ENCODE assay signal across 1 cellular context in genomic region chr16:3065069-3065741, GRCh38.
TF ChIP-seq lines count a peak whose summit lies in the region.

IL32 (plus strand) TSS chr16:3065640; CDS start chr16:3065812, 172 bp downstream.

TF ChIP-seq in H1, 55 proteins besides CTCF, POLR2A, EP300 and RAD21 (continued from another document):
- no peak for TF ChIP-seq ZNF274 (IDR thresholded peaks at IDR 0.05; ENCODE audit: borderline replicate concordance, extremely low read depth, low read length)
- no peak for TF ChIP-seq KDM1A (IDR thresholded peaks at IDR 0.05; ENCODE audit: borderline replicate concordance, low read length)
- TF ChIP-seq TCF12 (IDR thresholded peaks at IDR 0.05; ENCODE audit: low read depth, low read length) = no peak
- no peak for TF ChIP-seq ATF3 (IDR thresholded peaks at IDR 0.05; ENCODE audit: insufficient read depth, low read depth, low read length)
